18 cellular contexts compared by ENCODE assay signal in the genomic region with DNA sequence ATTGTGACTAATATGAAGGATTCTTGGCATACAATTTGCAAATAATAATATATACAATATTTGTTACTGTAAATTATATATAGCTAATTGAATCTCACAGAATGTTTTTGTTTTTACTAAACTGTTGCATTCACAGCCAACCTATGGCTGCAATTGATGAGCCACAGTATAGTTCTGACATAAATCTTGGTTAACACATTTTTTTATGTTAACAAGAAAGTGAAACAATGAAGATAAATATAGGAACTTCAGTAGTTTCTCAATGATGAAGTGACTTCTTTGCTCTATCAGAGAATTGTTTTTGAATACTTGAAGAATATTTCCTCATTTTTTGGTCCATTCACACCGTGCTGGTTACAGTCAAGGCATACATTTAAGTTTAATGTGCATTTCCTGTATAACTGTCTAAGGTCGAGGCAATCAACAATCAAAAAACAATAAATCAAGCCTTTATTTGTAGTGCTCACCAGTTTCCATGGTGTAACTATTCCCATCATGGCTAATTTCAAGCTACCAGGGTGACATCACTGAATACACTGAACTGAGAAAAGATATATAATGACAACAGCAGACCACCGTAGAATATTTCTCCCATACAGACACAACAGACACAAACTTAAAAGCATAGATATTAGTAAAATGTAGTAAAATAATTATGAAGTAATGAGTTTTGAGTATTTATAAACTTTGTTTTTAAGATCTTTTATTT.
"Had no signal": no experiment of that assay in that cellular context is flagged by ENCODE, and none has a peak within 500 bp of the region (broad histone marks: within the 10 kb centered on the region; RNA-seq: fewer than 3 reads in every experiment).

No MANE protein-coding gene starts in this region.

- H3K4me3 Mint-ChIP-seq: activated T-helper 17 cell treated with anti-CD3 and anti-CD28 coated beads, Interleukin-2, amount 50 U/mL, for 72 hours had no signal

- H3K36me3 ChIP-seq: brain microvascular endothelial cell, ovary, stomach, upper lobe of left lung had no signal

- DNase-seq: activated CD4-positive, alpha-beta T cell treated with anti-CD3 and anti-CD28 coated beads, Interleukin-2, amount 50 U/mL, for 1 hour; activated CD4-positive, CD25-positive, alpha-beta regulatory T cell; activated naive CD4-positive, alpha-beta T cell treated with Interleukin-2 at 50 U/mL for 16 hours; anterior cingulate cortex; brain microvascular endothelial cell; cerebellar nuclear complex; effector memory CD4-positive, alpha-beta T cell; foreskin melanocyte; head of caudate nucleus; midbrain; ovary; stimulated activated CD4-positive, alpha-beta T cell treated with anti-CD3 and anti-CD28 coated beads, Interleukin-1b, Interleukin-23, amount 100 ng/mL, for 48 hours; stomach; testis; upper lobe of left lung had no signal

- H3K27me3 Mint-ChIP-seq: activated T-helper 17 cell treated with anti-CD3 and anti-CD28 coated beads, Interleukin-2, amount 50 U/mL, for 72 hours had no signal

- H3K9me3 Mint-ChIP-seq: activated T-helper 17 cell treated with anti-CD3 and anti-CD28 coated beads, Interleukin-2, amount 50 U/mL, for 72 hours had no signal

- H3K27ac Mint-ChIP-seq: activated T-helper 17 cell treated with anti-CD3 and anti-CD28 coated beads, Interleukin-2, amount 50 U/mL, for 72 hours had no signal

- H3K27ac ChIP-seq: brain microvascular endothelial cell, epithelial cell of prostate, ovary, stomach, testis, upper lobe of left lung had no signal

- H3K27me3 ChIP-seq: brain microvascular endothelial cell, ovary, stomach, testis, upper lobe of left lung had no signal

- H3K4me3 ChIP-seq: ovary, stomach, testis, upper lobe of left lung had no signal

- H3K4me1 Mint-ChIP-seq: activated T-helper 17 cell treated with anti-CD3 and anti-CD28 coated beads, Interleukin-2, amount 50 U/mL, for 72 hours had no signal

- H3K9me3 ChIP-seq: ovary, testis, upper lobe of left lung had no signal

- ATAC-seq: activated T-helper 17 cell treated with anti-CD3 and anti-CD28 coated beads, Interleukin-2, amount 50 U/mL, for 72 hours; left lobe of liver had no signal
